29 cellular contexts compared by ENCODE assay signal in genomic region chr9:111076043-111076442, GRCh38.
"Had no signal": no experiment of that assay in that cellular context is flagged by ENCODE, and none has a peak within 500 bp of the region (broad histone marks: within the 10 kb centered on the region; RNA-seq: fewer than 3 reads in every experiment).

No MANE protein-coding gene starts in this region.

- H3K27ac Mint-ChIP-seq: activated naive CD8-positive, alpha-beta T cell; endodermal cell; immature natural killer cell; mesothelial cell of epicardium had no signal

- H3K4me3 ChIP-seq: cardiac muscle cell, heart left ventricle, right atrium auricular region, smooth muscle cell, testis, transverse colon had no signal

- H3K4me1 ChIP-seq: right atrium auricular region, testis, transverse colon had no signal

- H3K36me3 Mint-ChIP-seq: activated naive CD8-positive, alpha-beta T cell; immature natural killer cell; mesothelial cell of epicardium; naive B cell had no signal

- FAIRE-seq: kidney had no signal

- ATAC-seq: esophagus mucosa, heart left ventricle, left colon had no signal

- H3K4me3 Mint-ChIP-seq: activated naive CD8-positive, alpha-beta T cell; endodermal cell; immature natural killer cell; mesothelial cell of epicardium; naive B cell; neural crest cell had no signal

- H3K27ac ChIP-seq: cardiac muscle cell, heart left ventricle, right atrium auricular region, testis, transverse colon, VCaP had no signal

- H3K4me1 Mint-ChIP-seq: endodermal cell, mesothelial cell of epicardium, neural crest cell had no signal

- H3K36me3 ChIP-seq: cardiac muscle cell, heart left ventricle, right atrium auricular region, transverse colon had no signal

- H3K27me3 ChIP-seq: cardiac muscle cell, heart left ventricle, right atrium auricular region, testis, transverse colon had no signal

- H3K9me3 Mint-ChIP-seq: mesothelial cell of epicardium, neural crest cell had no signal

- H3K9me3 ChIP-seq: heart left ventricle, right atrium auricular region, testis, transverse colon had no signal

- H3K4me2 ChIP-seq: smooth muscle cell had no signal

- DNase-seq: activated CD4-positive, alpha-beta T cell treated with anti-CD3 and anti-CD28 coated beads for 4 hours; activated CD4-positive, alpha-beta T cell treated with anti-CD3 and anti-CD28 coated beads, Interleukin-2, amount 50 U/mL, for 4 hours; activated effector memory CD4-positive, alpha-beta T cell treated with Interleukin-2 at 50 U/mL for 16 hours; activated naive CD4-positive, alpha-beta T cell treated with Interleukin-2 at 50 U/mL for 16 hours; activated T-cell treated with anti-CD3 and anti-CD28 coated beads for 4 hours; anterior cingulate cortex; cerebellar nuclear complex; cortex of kidney; endodermal cell; foreskin fibroblast; heart left ventricle; hypothalamus; immature natural killer cell; kidney; left colon; naive B cell; occipital lobe; stimulated activated naive CD4-positive, alpha-beta T cell treated with Interleukin-2 at 50 U/mL for 16 hours; T-helper 2 cell; testis; transverse colon had no signal
